In the genomic region with DNA sequence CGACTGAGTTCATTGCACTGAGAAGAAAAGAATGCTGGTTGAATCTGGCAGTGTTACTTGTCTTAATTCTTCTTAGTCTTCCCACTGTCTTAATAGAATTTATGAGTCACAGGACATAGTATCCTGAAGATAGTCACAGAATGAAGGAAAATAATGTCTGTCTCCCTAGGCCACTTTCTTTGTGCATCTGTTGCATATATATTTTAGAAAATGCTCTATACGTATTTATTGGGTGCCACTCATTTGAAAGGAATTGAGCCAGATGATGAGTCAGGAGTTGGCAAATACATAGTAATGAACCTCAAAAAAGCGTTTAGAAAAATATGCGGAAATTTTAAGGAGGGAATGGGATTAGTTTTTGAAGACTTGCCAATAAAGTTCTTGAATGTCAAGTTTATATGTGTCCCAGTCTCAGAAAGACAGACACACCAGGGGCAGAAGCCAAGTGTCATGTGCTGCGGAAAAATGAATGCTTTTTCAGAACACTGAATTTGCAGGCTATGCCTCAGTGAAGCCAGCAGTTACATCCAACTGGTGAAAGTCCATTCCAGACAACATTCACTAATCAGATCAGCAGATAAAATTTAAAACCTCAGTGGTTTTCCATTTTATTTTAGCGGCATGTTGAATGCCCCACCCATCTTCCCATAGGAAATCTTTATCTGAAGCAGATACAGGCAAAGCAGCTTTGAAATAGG, we compare ENCODE assay signal across 10 cellular contexts.
DNase-seq lines count a peak whose midpoint lies in the region; ATAC-seq and TF ChIP-seq lines count a peak whose summit lies in the region.
"Had no signal": no experiment of that assay in that cellular context is flagged by ENCODE, and none has a peak within 500 bp of the region (broad histone marks: within the 10 kb centered on the region; RNA-seq: fewer than 3 reads in every experiment).

No MANE protein-coding gene starts in this region.

- ATAC-seq in GM21528 (IDR thresholded peaks at IDR 0.05; ENCODE audit: low FRiP score, unreplicated experiment), result no peak
- ATAC-seq in HG02678 (IDR thresholded peaks at IDR 0.05; ENCODE audit: unreplicated experiment), result no peak
- ATAC-seq: body of pancreas had no signal

- peak overlapping the region; percentile 79 for H3K27ac ChIP-seq in ACC112 (ENCODE audit: low read depth, low read length)
- peak overlapping the region; percentile 43 for H3K27ac ChIP-seq in brain microvascular endothelial cell
- H3K27ac ChIP-seq: body of pancreas had no signal

- DNase-seq in HS-5 (ENCODE audit: low read depth) (peak; percentile 60), brain microvascular endothelial cell (peak; percentile 55), iris pigment epithelial cell (ENCODE audit: low read depth) (peak; percentile 78), GM10266 (ENCODE audit: extremely low spot score) (no peak), mucosa of gallbladder (ENCODE audit: low spot score) (no peak)
- DNase-seq: body of pancreas, natural killer cell had no signal

- no peaks in the 10 kb centered on the region for H3K79me2 ChIP-seq in ACC112 (ENCODE audit: control insufficient read depth, insufficient read depth, low read length, unreplicated experiment)

- H3K4me3 ChIP-seq in ACC112 (ENCODE audit: low read depth, low read length) (peak overlapping the region; percentile 49; the same call in 1 of the 2 replicates), brain microvascular endothelial cell (ENCODE audit: low read depth, low read length) (no peak overlapping the region)
- H3K4me3 ChIP-seq: body of pancreas had no signal

- peaks cover 49% of the 10 kb centered on the region for H3K4me1 ChIP-seq in ACC112 (ENCODE audit: control insufficient read depth, insufficient read depth, low read length, unreplicated experiment)

- H3K27me3 ChIP-seq in ACC112 (ENCODE audit: insufficient read depth, low read length) (no peaks in the 10 kb centered on the region), brain microvascular endothelial cell (replicated peaks) (no peaks in the 10 kb centered on the region)
- H3K27me3 ChIP-seq: body of pancreas had no signal

- no peak overlapping the region for H2AFZ ChIP-seq in ACC112 (ENCODE audit: low read length, unreplicated experiment)

- TF ChIP-seq CTCF in brain microvascular endothelial cell (IDR thresholded peaks at IDR 0.05; ENCODE audit: low read depth, low read length, missing control alignments), result no peak
- no peak for TF ChIP-seq CTCF in GM10266 (IDR thresholded peaks at IDR 0.05; ENCODE audit: control insufficient read depth, insufficient read depth, low read depth, missing control alignments)

- in situ Hi-C loops in brain microvascular endothelial cell (cut with HindIII; ENCODE audit: low pct_ligation_motif_present, low sequenced_read_pairs), result no loop called here

- H3K36me3 ChIP-seq in ACC112 (ENCODE audit: insufficient read depth, low read length) (no peaks in the 10 kb centered on the region), brain microvascular endothelial cell (replicated peaks) (no peaks in the 10 kb centered on the region)

Comparison
In these comparisons a context has a peak if more than half of its experiments do, and no peak if none do; other contexts are left out.
1. DNase-seq: peak in HS-5 (single experiment), brain microvascular endothelial cell (single experiment) and iris pigment epithelial cell (single experiment); none in GM10266 (single experiment) and mucosa of gallbladder (single experiment).